In genomic region chr1:4599521-4599920, GRCh38 we compare ENCODE assay signal across 2 cellular contexts.
TF ChIP-seq lines count a peak whose summit lies in the region.

No MANE protein-coding gene starts in this region.

TF ChIP-seq in IMR-90, 13 proteins besides CTCF, POLR2A, EP300 and RAD21:
- no peak for TF ChIP-seq MAZ (IDR thresholded peaks at IDR 0.05; ENCODE audit: borderline replicate concordance, low read depth, low read length)
- TF ChIP-seq MAFK (IDR thresholded peaks at IDR 0.05; ENCODE audit: low read depth, low read length), result no peak
- TF ChIP-seq, protein P1, sequence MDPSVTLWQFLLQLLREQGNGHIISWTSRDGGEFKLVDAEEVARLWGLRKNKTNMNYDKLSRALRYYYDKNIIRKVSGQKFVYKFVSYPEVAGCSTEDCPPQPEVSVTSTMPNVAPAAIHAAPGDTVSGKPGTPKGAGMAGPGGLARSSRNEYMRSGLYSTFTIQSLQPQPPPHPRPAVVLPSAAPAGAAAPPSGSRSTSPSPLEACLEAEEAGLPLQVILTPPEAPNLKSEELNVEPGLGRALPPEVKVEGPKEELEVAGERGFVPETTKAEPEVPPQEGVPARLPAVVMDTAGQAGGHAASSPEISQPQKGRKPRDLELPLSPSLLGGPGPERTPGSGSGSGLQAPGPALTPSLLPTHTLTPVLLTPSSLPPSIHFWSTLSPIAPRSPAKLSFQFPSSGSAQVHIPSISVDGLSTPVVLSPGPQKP (IDR thresholded peaks at IDR 0.05; ENCODE audit: borderline replicate concordance, low read depth, low read length), result no peak
- TF ChIP-seq CHD1 (IDR thresholded peaks at IDR 0.05; ENCODE audit: low read depth, low read length), result no peak
- TF ChIP-seq NFE2L2 (IDR thresholded peaks at IDR 0.05; ENCODE audit: low read depth, low read length), result no peak
- no peak for TF ChIP-seq MXI1 (IDR thresholded peaks at IDR 0.05; ENCODE audit: borderline replicate concordance, low read depth, low read length)
- TF ChIP-seq FOS (IDR thresholded peaks at IDR 0.05; ENCODE audit: low read depth, low read length), result no peak
- TF ChIP-seq SMC3 (IDR thresholded peaks at IDR 0.05; ENCODE audit: low read depth, low read length), result no peak
- TF ChIP-seq RCOR1 (IDR thresholded peaks at IDR 0.05; ENCODE audit: insufficient replicate concordance, low read length), result no peak

TF ChIP-seq in H1, 55 proteins besides CTCF, POLR2A, EP300 and RAD21:
- TF ChIP-seq JUN (IDR thresholded peaks at IDR 0.05; ENCODE audit: low read depth, low read length) (no peak), ZNF274 (IDR thresholded peaks at IDR 0.05; ENCODE audit: borderline replicate concordance, extremely low read depth, low read length) (no peak), FOSL1 (IDR thresholded peaks at IDR 0.05; ENCODE audit: insufficient read depth, low read depth, low read length) (no peak), CBX8 (IDR thresholded peaks at IDR 0.05; ENCODE audit: borderline replicate concordance, low read depth, low read length) (no peak), HDAC2 (IDR thresholded peaks at IDR 0.05; ENCODE audit: borderline replicate concordance in 1 of 2, low read depth in 2 of 2, low read length in 2 of 2) (no peak), SIN3A (conservative IDR thresholded peaks at IDR 0.05 in 1 of 2, IDR thresholded peaks at IDR 0.05 in 1 of 2; ENCODE audit: low read depth in 1 of 2, low read length in 2 of 2) (no peak)
TF ChIP-seq in H1: peak in this region for 0.
